Comparison of ENCODE assay signal across 26 cellular contexts in genomic region chr2:130264046-130264445, GRCh38.
"Had no signal": no experiment of that assay in that cellular context is flagged by ENCODE, and none has a peak within 500 bp of the region (broad histone marks: within the 10 kb centered on the region; RNA-seq: fewer than 3 reads in every experiment).

No MANE protein-coding gene starts in this region.

- ATAC-seq: activated T-cell treated with anti-CD3 and anti-CD28 coated beads, Interleukin-2, amount 50 U/mL, for 4 hours; activated T-helper 17 cell treated with anti-CD3 and anti-CD28 coated beads, Interleukin-2, amount 50 U/mL, for 72 hours; body of pancreas; gastroesophageal sphincter had no signal

- FAIRE-seq: endometrium, endothelial cell of umbilical vein had no signal

- H3K36me3 Mint-ChIP-seq: activated naive CD8-positive, alpha-beta T cell had no signal

- H3K4me3 Mint-ChIP-seq: activated CD4-positive, alpha-beta memory T cell treated with anti-CD3 and anti-CD28 coated beads, Interleukin-2, amount 10 ng/mL, durations not matched to agents 7 days and 5 days; activated CD4-positive, alpha-beta T cell treated with anti-CD3 and anti-CD28 coated beads, Interleukin-2, amount 10 ng/mL, durations not matched to agents 7 days and 5 days; activated naive CD8-positive, alpha-beta T cell; activated T-cell treated with anti-CD3 and anti-CD28 coated beads, Interleukin-2, amount 50 U/mL, for 4 hours; activated T-helper 17 cell treated with anti-CD3 and anti-CD28 coated beads, Interleukin-2, amount 50 U/mL, for 72 hours had no signal

- H3K4me1 ChIP-seq: body of pancreas, colonic mucosa, esophagus squamous epithelium, gastroesophageal sphincter had no signal

- DNase-seq: activated CD4-positive, alpha-beta memory T cell treated with anti-CD3 and anti-CD28 coated beads, Interleukin-2, amount 10 ng/mL, durations not matched to agents 7 days and 5 days; activated CD4-positive, alpha-beta T cell treated with anti-CD3 and anti-CD28 coated beads for 1 hour; activated CD4-positive, alpha-beta T cell treated with anti-CD3 and anti-CD28 coated beads for 4 hours; activated CD4-positive, alpha-beta T cell treated with anti-CD3 and anti-CD28 coated beads, Interleukin-2, amount 10 ng/mL, durations not matched to agents 7 days and 5 days; activated CD4-positive, alpha-beta T cell treated with anti-CD3 and anti-CD28 coated beads, Interleukin-2, amount 50 U/mL, for 4 hours; activated CD8-positive, alpha-beta memory T cell treated with anti-CD3 and anti-CD28 coated beads for 24 hours; activated effector memory CD4-positive, alpha-beta T cell treated with Interleukin-2 at 50 U/mL for 16 hours; activated gamma-delta T cell treated with Interleukin-2 at 50 U/mL for 16 hours; activated naive CD4-positive, alpha-beta T cell treated with anti-CD3 and anti-CD28 coated beads, Interleukin-2, amount 50 U/mL, for 16 hours; activated naive CD4-positive, alpha-beta T cell treated with Interleukin-2 at 50 U/mL for 16 hours; activated T-cell treated with anti-CD3 and anti-CD28 coated beads, Interleukin-2, amount 50 U/mL, for 4 hours; amygdala; aorta; body of pancreas; caudate nucleus; colonic mucosa; effector CD8-positive, alpha-beta T cell; esophagus squamous epithelium; foreskin melanocyte; T-helper 2 cell had no signal

- H3K27ac Mint-ChIP-seq: activated CD4-positive, alpha-beta memory T cell treated with anti-CD3 and anti-CD28 coated beads, Interleukin-2, amount 10 ng/mL, durations not matched to agents 7 days and 5 days; activated CD4-positive, alpha-beta T cell treated with anti-CD3 and anti-CD28 coated beads, Interleukin-2, amount 10 ng/mL, durations not matched to agents 7 days and 5 days; activated naive CD8-positive, alpha-beta T cell; activated T-helper 17 cell treated with anti-CD3 and anti-CD28 coated beads, Interleukin-2, amount 50 U/mL, for 72 hours had no signal

- H3K4me3 ChIP-seq: body of pancreas, colonic mucosa, esophagus squamous epithelium, gastroesophageal sphincter had no signal

- H3K36me3 ChIP-seq: colonic mucosa, esophagus squamous epithelium, gastroesophageal sphincter had no signal

- H3K9me3 ChIP-seq: body of pancreas, colonic mucosa, esophagus squamous epithelium, gastroesophageal sphincter had no signal

- H3K27me3 ChIP-seq: body of pancreas, colonic mucosa had no signal

- H3K9me3 Mint-ChIP-seq: activated CD4-positive, alpha-beta memory T cell treated with anti-CD3 and anti-CD28 coated beads, Interleukin-2, amount 10 ng/mL, durations not matched to agents 7 days and 5 days; activated CD4-positive, alpha-beta T cell treated with anti-CD3 and anti-CD28 coated beads, Interleukin-2, amount 10 ng/mL, durations not matched to agents 7 days and 5 days; activated T-cell treated with anti-CD3 and anti-CD28 coated beads, Interleukin-2, amount 50 U/mL, for 4 hours; activated T-helper 17 cell treated with anti-CD3 and anti-CD28 coated beads, Interleukin-2, amount 50 U/mL, for 72 hours had no signal

- H3K27ac ChIP-seq: body of pancreas, colonic mucosa, epithelial cell of prostate, esophagus squamous epithelium, gastroesophageal sphincter had no signal

- H3K4me1 Mint-ChIP-seq: activated CD4-positive, alpha-beta memory T cell treated with anti-CD3 and anti-CD28 coated beads, Interleukin-2, amount 10 ng/mL, durations not matched to agents 7 days and 5 days; activated CD4-positive, alpha-beta T cell treated with anti-CD3 and anti-CD28 coated beads, Interleukin-2, amount 10 ng/mL, durations not matched to agents 7 days and 5 days; activated T-helper 17 cell treated with anti-CD3 and anti-CD28 coated beads, Interleukin-2, amount 50 U/mL, for 72 hours had no signal
